In the genomic region with DNA sequence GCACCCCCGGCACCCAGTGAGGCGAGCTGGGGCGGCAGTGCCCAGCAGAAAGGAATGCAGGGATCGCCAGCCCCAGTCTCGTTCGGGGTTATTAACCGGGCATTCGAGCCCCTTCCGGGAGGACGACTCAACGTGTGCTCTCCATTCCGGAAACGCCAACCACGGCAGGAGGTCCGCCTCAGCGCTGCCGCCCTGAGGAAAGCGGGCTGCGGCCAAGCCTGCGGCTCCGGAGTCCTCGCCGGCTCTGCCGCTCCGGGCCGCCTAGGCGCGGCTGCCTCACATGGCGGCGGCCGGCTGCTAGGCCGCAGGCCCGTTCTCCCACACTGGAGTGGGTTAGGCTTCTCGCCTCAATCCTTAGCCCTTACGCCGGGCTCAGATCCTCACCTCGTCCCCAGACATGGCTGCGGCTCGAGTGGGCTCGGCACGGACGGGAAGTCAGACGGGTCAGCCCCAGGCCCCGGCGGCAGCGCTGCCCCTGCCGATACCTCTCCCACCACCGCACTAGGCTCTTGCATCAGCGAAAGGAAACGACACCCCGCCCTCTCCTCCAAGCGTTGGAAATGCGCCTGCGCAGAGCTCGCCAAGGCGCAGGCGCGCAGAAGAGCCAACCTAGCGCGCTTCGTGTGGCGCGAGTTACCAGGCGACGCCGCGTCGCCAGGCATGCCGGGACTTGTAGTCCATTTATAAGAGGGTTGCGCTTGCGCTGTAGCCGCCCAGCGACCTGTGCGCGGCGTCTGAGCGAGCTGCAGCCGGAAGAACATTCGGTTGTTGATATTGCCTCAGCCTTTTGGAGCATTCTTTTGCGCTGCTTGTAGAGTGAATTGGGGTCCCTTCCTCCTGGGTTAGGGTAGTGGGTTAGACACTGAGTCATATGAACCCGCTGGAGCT, we compare ENCODE assay signal across 1 cellular context.
TF ChIP-seq lines count a peak whose summit lies in the region.

A gene with protein sequence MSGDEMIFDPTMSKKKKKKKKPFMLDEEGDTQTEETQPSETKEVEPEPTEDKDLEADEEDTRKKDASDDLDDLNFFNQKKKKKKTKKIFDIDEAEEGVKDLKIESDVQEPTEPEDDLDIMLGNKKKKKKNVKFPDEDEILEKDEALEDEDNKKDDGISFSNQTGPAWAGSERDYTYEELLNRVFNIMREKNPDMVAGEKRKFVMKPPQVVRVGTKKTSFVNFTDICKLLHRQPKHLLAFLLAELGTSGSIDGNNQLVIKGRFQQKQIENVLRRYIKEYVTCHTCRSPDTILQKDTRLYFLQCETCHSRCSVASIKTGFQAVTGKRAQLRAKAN (minus strand): TSS at position 532 of the 888 bp plus-strand sequence. CDS start 133 bp downstream, at position 399.

TF ChIP-seq in HepG2, 621 proteins besides CTCF, POLR2A, EP300 and RAD21 (continued from another document and continues in another):
- peak; percentile 80 for TF ChIP-seq KDM5A (IDR thresholded peaks at IDR 0.05; ENCODE audit: borderline replicate concordance, low read length)
- TF ChIP-seq ATF4 (CRISPR knock-in tag; IDR thresholded peaks at IDR 0.05), result peak; percentile 96 to 100
- TF ChIP-seq SATB2 (CRISPR knock-in tag; IDR thresholded peaks at IDR 0.05), result peak; percentile 91
- TF ChIP-seq BORCS8-MEF2B (CRISPR knock-in tag; IDR thresholded peaks at IDR 0.05), result peak; percentile 96
- TF ChIP-seq, protein P1, sequence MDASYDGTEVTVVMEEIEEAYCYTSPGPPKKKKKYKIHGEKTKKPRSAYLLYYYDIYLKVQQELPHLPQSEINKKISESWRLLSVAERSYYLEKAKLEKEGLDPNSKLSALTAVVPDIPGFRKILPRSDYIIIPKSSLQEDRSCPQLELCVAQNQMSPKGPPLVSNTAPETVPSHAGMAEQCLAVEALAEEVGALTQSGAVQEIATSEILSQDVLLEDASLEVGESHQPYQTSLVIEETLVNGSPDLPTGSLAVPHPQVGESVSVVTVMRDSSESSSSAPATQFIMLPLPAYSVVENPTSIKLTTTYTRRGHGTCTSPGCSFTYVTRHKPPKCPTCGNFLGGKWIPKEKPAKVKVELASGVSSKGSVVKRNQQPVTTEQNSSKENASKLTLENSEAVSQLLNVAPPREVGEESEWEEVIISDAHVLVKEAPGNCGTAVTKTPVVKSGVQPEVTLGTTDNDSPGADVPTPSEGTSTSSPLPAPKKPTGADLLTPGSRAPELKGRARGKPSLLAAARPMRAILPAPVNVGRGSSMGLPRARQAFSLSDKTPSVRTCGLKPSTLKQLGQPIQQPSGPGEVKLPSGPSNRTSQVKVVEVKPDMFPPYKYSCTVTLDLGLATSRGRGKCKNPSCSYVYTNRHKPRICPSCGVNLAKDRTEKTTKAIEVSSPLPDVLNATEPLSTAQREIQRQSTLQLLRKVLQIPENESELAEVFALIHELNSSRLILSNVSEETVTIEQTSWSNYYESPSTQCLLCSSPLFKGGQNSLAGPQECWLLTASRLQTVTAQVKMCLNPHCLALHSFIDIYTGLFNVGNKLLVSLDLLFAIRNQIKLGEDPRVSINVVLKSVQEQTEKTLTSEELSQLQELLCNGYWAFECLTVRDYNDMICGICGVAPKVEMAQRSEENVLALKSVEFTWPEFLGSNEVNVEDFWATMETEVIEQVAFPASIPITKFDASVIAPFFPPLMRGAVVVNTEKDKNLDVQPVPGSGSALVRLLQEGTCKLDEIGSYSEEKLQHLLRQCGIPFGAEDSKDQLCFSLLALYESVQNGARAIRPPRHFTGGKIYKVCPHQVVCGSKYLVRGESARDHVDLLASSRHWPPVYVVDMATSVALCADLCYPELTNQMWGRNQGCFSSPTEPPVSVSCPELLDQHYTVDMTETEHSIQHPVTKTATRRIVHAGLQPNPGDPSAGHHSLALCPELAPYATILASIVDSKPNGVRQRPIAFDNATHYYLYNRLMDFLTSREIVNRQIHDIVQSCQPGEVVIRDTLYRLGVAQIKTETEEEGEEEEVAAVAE (CRISPR knock-in tag; IDR thresholded peaks at IDR 0.05; ENCODE audit: borderline replicate concordance), result peak; percentile 95; the same call in 1 of the 2 replicates
- TF ChIP-seq ZKSCAN5 (CRISPR knock-in tag; IDR thresholded peaks at IDR 0.05), result no peak
- TF ChIP-seq RORA (CRISPR knock-in tag; IDR thresholded peaks at IDR 0.05), result no peak; the same call in 1 of the 2 replicates
- peak; percentile 77; the same call in 1 of the 2 replicates for TF ChIP-seq ZBTB49 (CRISPR knock-in tag; IDR thresholded peaks at IDR 0.05; ENCODE audit: borderline replicate concordance)
- TF ChIP-seq, protein P2, sequence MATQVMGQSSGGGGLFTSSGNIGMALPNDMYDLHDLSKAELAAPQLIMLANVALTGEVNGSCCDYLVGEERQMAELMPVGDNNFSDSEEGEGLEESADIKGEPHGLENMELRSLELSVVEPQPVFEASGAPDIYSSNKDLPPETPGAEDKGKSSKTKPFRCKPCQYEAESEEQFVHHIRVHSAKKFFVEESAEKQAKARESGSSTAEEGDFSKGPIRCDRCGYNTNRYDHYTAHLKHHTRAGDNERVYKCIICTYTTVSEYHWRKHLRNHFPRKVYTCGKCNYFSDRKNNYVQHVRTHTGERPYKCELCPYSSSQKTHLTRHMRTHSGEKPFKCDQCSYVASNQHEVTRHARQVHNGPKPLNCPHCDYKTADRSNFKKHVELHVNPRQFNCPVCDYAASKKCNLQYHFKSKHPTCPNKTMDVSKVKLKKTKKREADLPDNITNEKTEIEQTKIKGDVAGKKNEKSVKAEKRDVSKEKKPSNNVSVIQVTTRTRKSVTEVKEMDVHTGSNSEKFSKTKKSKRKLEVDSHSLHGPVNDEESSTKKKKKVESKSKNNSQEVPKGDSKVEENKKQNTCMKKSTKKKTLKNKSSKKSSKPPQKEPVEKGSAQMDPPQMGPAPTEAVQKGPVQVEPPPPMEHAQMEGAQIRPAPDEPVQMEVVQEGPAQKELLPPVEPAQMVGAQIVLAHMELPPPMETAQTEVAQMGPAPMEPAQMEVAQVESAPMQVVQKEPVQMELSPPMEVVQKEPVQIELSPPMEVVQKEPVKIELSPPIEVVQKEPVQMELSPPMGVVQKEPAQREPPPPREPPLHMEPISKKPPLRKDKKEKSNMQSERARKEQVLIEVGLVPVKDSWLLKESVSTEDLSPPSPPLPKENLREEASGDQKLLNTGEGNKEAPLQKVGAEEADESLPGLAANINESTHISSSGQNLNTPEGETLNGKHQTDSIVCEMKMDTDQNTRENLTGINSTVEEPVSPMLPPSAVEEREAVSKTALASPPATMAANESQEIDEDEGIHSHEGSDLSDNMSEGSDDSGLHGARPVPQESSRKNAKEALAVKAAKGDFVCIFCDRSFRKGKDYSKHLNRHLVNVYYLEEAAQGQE (IDR thresholded peaks at IDR 0.05; ENCODE audit: borderline replicate concordance in 1 of 2, low read depth in 1 of 2, low read length in 2 of 2), result no peak
- peak; percentile 15; the same call in 1 of the 2 replicates for TF ChIP-seq MAFF (IDR thresholded peaks at IDR 0.05; ENCODE audit: low read depth, low read length)
- TF ChIP-seq ZNF180 (CRISPR knock-in tag; IDR thresholded peaks at IDR 0.05; ENCODE audit: borderline replicate concordance, low read depth), result peak; percentile 94; the same call in 1 of the 2 replicates
- TF ChIP-seq SALL2 (CRISPR knock-in tag; IDR thresholded peaks at IDR 0.05), result peak; percentile 97
- TF ChIP-seq, protein P3, sequence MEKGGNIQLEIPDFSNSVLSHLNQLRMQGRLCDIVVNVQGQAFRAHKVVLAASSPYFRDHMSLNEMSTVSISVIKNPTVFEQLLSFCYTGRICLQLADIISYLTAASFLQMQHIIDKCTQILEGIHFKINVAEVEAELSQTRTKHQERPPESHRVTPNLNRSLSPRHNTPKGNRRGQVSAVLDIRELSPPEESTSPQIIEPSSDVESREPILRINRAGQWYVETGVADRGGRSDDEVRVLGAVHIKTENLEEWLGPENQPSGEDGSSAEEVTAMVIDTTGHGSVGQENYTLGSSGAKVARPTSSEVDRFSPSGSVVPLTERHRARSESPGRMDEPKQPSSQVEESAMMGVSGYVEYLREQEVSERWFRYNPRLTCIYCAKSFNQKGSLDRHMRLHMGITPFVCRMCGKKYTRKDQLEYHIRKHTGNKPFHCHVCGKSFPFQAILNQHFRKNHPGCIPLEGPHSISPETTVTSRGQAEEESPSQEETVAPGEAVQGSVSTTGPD (CRISPR knock-in tag; IDR thresholded peaks at IDR 0.05), result no peak
- TF ChIP-seq ZNF256 (CRISPR knock-in tag; conservative IDR thresholded peaks at IDR 0.05), result peak; percentile 92
- peak; percentile 97 for TF ChIP-seq ZNF564 (CRISPR knock-in tag; IDR thresholded peaks at IDR 0.05)
- peak; percentile 99 for TF ChIP-seq IRF2 (CRISPR knock-in tag; IDR thresholded peaks at IDR 0.05)
- TF ChIP-seq, protein P4, sequence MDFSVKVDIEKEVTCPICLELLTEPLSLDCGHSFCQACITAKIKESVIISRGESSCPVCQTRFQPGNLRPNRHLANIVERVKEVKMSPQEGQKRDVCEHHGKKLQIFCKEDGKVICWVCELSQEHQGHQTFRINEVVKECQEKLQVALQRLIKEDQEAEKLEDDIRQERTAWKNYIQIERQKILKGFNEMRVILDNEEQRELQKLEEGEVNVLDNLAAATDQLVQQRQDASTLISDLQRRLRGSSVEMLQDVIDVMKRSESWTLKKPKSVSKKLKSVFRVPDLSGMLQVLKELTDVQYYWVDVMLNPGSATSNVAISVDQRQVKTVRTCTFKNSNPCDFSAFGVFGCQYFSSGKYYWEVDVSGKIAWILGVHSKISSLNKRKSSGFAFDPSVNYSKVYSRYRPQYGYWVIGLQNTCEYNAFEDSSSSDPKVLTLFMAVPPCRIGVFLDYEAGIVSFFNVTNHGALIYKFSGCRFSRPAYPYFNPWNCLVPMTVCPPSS (IDR thresholded peaks at IDR 0.05), result no peak
- TF ChIP-seq, protein P5, sequence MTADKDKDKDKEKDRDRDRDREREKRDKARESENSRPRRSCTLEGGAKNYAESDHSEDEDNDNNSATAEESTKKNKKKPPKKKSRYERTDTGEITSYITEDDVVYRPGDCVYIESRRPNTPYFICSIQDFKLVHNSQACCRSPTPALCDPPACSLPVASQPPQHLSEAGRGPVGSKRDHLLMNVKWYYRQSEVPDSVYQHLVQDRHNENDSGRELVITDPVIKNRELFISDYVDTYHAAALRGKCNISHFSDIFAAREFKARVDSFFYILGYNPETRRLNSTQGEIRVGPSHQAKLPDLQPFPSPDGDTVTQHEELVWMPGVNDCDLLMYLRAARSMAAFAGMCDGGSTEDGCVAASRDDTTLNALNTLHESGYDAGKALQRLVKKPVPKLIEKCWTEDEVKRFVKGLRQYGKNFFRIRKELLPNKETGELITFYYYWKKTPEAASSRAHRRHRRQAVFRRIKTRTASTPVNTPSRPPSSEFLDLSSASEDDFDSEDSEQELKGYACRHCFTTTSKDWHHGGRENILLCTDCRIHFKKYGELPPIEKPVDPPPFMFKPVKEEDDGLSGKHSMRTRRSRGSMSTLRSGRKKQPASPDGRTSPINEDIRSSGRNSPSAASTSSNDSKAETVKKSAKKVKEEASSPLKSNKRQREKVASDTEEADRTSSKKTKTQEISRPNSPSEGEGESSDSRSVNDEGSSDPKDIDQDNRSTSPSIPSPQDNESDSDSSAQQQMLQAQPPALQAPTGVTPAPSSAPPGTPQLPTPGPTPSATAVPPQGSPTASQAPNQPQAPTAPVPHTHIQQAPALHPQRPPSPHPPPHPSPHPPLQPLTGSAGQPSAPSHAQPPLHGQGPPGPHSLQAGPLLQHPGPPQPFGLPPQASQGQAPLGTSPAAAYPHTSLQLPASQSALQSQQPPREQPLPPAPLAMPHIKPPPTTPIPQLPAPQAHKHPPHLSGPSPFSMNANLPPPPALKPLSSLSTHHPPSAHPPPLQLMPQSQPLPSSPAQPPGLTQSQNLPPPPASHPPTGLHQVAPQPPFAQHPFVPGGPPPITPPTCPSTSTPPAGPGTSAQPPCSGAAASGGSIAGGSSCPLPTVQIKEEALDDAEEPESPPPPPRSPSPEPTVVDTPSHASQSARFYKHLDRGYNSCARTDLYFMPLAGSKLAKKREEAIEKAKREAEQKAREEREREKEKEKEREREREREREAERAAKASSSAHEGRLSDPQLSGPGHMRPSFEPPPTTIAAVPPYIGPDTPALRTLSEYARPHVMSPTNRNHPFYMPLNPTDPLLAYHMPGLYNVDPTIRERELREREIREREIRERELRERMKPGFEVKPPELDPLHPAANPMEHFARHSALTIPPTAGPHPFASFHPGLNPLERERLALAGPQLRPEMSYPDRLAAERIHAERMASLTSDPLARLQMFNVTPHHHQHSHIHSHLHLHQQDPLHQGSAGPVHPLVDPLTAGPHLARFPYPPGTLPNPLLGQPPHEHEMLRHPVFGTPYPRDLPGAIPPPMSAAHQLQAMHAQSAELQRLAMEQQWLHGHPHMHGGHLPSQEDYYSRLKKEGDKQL (CRISPR knock-in tag; IDR thresholded peaks at IDR 0.05; ENCODE audit: low read depth), result no peak; the same call in 1 of the 2 replicates
- TF ChIP-seq, protein P6, sequence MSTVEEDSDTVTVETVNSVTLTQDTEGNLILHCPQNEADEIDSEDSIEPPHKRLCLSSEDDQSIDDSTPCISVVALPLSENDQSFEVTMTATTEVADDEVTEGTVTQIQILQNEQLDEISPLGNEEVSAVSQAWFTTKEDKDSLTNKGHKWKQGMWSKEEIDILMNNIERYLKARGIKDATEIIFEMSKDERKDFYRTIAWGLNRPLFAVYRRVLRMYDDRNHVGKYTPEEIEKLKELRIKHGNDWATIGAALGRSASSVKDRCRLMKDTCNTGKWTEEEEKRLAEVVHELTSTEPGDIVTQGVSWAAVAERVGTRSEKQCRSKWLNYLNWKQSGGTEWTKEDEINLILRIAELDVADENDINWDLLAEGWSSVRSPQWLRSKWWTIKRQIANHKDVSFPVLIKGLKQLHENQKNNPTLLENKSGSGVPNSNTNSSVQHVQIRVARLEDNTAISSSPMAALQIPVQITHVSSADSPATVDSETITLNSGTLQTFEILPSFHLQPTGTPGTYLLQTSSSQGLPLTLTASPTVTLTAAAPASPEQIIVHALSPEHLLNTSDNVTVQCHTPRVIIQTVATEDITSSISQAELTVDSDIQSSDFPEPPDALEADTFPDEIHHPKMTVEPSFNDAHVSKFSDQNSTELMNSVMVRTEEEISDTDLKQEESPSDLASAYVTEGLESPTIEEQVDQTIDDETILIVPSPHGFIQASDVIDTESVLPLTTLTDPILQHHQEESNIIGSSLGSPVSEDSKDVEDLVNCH (CRISPR knock-in tag; IDR thresholded peaks at IDR 0.05), result no peak
- peak; percentile 95; the same call in 1 of the 2 replicates for TF ChIP-seq ZNF577 (CRISPR knock-in tag; IDR thresholded peaks at IDR 0.05; ENCODE audit: borderline replicate concordance, low read depth)
- peak; percentile 98 for TF ChIP-seq ZNF225 (CRISPR knock-in tag; IDR thresholded peaks at IDR 0.05)
- TF ChIP-seq RELA (CRISPR knock-in tag; IDR thresholded peaks at IDR 0.05), result peak; percentile 78
